ENCODE assay signal across 8 cellular contexts in the genomic region with DNA sequence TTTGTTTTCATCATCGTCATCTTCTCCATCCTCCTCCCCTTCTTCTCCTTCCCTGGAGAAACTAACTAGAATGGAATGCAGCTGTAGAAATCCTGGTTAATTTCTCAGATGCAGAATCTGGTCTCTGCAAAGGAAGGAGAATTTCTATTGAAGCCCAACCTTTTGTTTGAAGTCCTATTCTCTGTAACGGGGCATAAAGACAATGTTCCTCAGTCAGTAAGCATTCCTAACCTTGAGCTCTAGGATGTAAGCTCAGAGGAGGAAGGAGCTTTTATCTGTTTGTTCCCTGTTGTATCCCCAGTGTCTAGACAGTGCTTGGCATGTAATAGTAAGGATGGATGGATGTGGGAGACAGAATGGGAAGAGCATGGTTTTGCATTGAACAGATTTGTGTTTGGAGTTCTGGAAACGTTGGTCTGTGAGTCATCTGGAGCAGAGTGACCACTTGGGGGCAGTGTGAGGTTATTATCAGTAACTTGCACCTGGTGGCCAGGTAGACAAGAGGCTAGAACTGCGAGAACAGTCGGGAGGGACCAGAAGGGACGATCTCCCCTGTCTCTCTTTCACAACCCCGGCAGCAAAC.
A peak's percentile ranks its signal among the peaks of the same experiment; 100 is the strongest.
DNase-seq lines count a peak whose midpoint lies in the region; ATAC-seq and TF ChIP-seq lines count a peak whose summit lies in the region.

No MANE protein-coding gene starts in this region.

- intact Hi-C loops in activated CD4-positive, alpha-beta T cell treated with anti-CD3 and anti-CD28 coated beads, Interleukin-2, amount 10 ng/mL, durations not matched to agents 24 days and 14 days (cut with micrococcal nuclease), result no loop called here

- no peak overlapping the region for H3K27ac Mint-ChIP-seq in activated CD4-positive, alpha-beta T cell treated with anti-CD3 and anti-CD28 coated beads, Interleukin-2, amount 10 ng/mL, durations not matched to agents 24 days and 14 days

- H3K9me3 ChIP-seq in iPS DF 6.9 (ENCODE audit: control insufficient read depth, insufficient read depth, low read length), result no peaks in the 10 kb centered on the region

- peaks cover 4% of the 10 kb centered on the region for H3K9me3 Mint-ChIP-seq in activated CD4-positive, alpha-beta T cell treated with anti-CD3 and anti-CD28 coated beads, Interleukin-2, amount 10 ng/mL, durations not matched to agents 24 days and 14 days

- peak; percentile 86 for TF ChIP-seq CTCF in LNCaP clone FGC (IDR thresholded peaks at IDR 0.05; ENCODE audit: control insufficient read depth, extremely low read depth, insufficient read depth)

- no peaks in the 10 kb centered on the region for H3K4me1 Mint-ChIP-seq in activated CD4-positive, alpha-beta T cell treated with anti-CD3 and anti-CD28 coated beads, Interleukin-2, amount 10 ng/mL, durations not matched to agents 24 days and 14 days

- no peaks in the 10 kb centered on the region for H3K36me3 ChIP-seq in iPS DF 6.9 (ENCODE audit: control insufficient read depth, insufficient read depth, low read length)

- no peak overlapping the region for H3K27ac ChIP-seq in iPS DF 6.9 (ENCODE audit: low read length)

- no peaks in the 10 kb centered on the region for H3K27me3 ChIP-seq in iPS DF 6.9 (ENCODE audit: control insufficient read depth, insufficient read depth, low read length)

- H3K4me3 ChIP-seq in LNCaP clone FGC (ENCODE audit: low read depth, low read length), result no peak overlapping the region
- no peak overlapping the region for H3K4me3 ChIP-seq in iPS DF 6.9 (ENCODE audit: low read length)

- DNase-seq in GM04503 (ENCODE audit: low read depth), result peak; percentile 58
- DNase-seq in LNCaP clone FGC (ENCODE audit: low read depth), result peak; percentile 23
- peak; percentile 66 for DNase-seq in activated CD4-positive, alpha-beta T cell treated with anti-CD3 and anti-CD28 coated beads, Interleukin-2, amount 10 ng/mL, durations not matched to agents 24 days and 14 days
- DNase-seq in iPS DF 6.9 (ENCODE audit: low read depth, low spot score), result peak; percentile 50
- DNase-seq in activated CD8-positive, alpha-beta memory T cell treated with anti-CD3 and anti-CD28 coated beads, Interleukin-2, amount 50 U/mL, for 4 hours, result no peak
- no peak for DNase-seq in NCI-H187 treated with DMSO at 0.1 percent for 48 hours (lab: John Stamatoyannopoulos, UW)
- DNase-seq in central memory CD4-positive, alpha-beta T cell, result no peak

- H3K4me3 Mint-ChIP-seq in activated CD4-positive, alpha-beta T cell treated with anti-CD3 and anti-CD28 coated beads, Interleukin-2, amount 10 ng/mL, durations not matched to agents 24 days and 14 days, result no peak overlapping the region

- no CpG with 5 or more reads among the region's 7 CpGs for WGBS in iPS DF 6.9 (ENCODE audit: insufficient coverage, insufficient read length)

- ATAC-seq in GM18502 (IDR thresholded peaks at IDR 0.05; ENCODE audit: poor library complexity, unreplicated experiment), result no peak

- no peaks in the 10 kb centered on the region for H3K36me3 Mint-ChIP-seq in activated CD4-positive, alpha-beta T cell treated with anti-CD3 and anti-CD28 coated beads, Interleukin-2, amount 10 ng/mL, durations not matched to agents 24 days and 14 days (ENCODE audit: low read depth)

- H3K27me3 Mint-ChIP-seq in activated CD4-positive, alpha-beta T cell treated with anti-CD3 and anti-CD28 coated beads, Interleukin-2, amount 10 ng/mL, durations not matched to agents 24 days and 14 days, result no peaks in the 10 kb centered on the region

- peaks cover 2% of the 10 kb centered on the region; the same call in 1 of the 2 replicates for H3K4me1 ChIP-seq in iPS DF 6.9 (ENCODE audit: control insufficient read depth, insufficient read depth, low read length)

Comparison
In these comparisons a context has a peak if more than half of its experiments do, and no peak if none do; other contexts are left out.
1. DNase-seq: peak in GM04503 (single experiment), LNCaP clone FGC (single experiment), activated CD4-positive, alpha-beta T cell treated with anti-CD3 and anti-CD28 coated beads, Interleukin-2, amount 10 ng/mL, durations not matched to agents 24 days and 14 days (single experiment) and iPS DF 6.9 (single experiment); none in activated CD8-positive, alpha-beta memory T cell treated with anti-CD3 and anti-CD28 coated beads, Interleukin-2, amount 50 U/mL, for 4 hours (single experiment), NCI-H187 treated with DMSO at 0.1 percent for 48 hours (single experiment) and central memory CD4-positive, alpha-beta T cell (single experiment).